In the genomic region with DNA sequence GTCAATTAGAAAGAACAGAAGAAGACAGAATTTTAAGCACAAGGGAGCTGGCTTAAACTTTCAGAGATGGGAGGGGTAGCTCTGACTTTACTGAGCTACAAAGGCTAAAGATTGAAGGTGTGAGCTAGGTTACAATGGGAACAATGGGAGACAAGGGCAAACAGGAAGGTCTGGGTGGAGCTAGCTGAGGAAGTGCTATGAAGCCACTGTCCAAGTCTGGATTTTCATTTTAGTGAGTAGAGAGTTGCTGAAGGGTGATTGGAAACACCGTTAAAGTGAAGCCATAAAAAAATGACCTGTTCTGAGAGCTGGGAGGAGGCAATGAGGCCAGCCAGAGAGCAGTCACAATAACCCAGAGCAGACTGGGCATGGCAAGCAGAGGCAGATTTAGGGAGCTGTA, we compare ENCODE assay signal across 28 cellular contexts.
"Had no signal": no experiment of that assay in that cellular context is flagged by ENCODE, and none has a peak within 500 bp of the region (broad histone marks: within the 10 kb centered on the region; RNA-seq: fewer than 3 reads in every experiment).

No MANE protein-coding gene starts in this region.

- H3K27me3 ChIP-seq: cardiac muscle cell, colonic mucosa had no signal

- H3K4me1 ChIP-seq: adrenal gland, breast epithelium, colonic mucosa had no signal

- H3K4me3 ChIP-seq: adrenal gland, breast epithelium, cardiac muscle cell, colonic mucosa had no signal

- DNase-seq: activated CD4-positive, alpha-beta memory T cell treated with anti-CD3 and anti-CD28 coated beads for 36 hours; activated CD4-positive, alpha-beta T cell treated with anti-CD3 and anti-CD28 coated beads for 36 hours; activated CD4-positive, alpha-beta T cell treated with anti-CD3 and anti-CD28 coated beads, Interleukin-2, amount 10 ng/mL, durations not matched to agents 24 days and 14 days; activated CD4-positive, CD25-positive, alpha-beta regulatory T cell; activated CD4-positive, CD25-positive, alpha-beta regulatory T cell treated with anti-CD3 and anti-CD28 coated beads, Interleukin-2, amount 50 U/mL, for 72 hours; activated CD8-positive, alpha-beta memory T cell treated with anti-CD3 and anti-CD28 coated beads, Interleukin-2, amount 10 ng/mL, durations not matched to agents 7 days and 5 days; activated CD8-positive, alpha-beta memory T cell treated with anti-CD3 and anti-CD28 coated beads, Interleukin-2, amount 50 U/mL, for 4 hours; activated CD8-positive, alpha-beta T cell treated with anti-CD3 and anti-CD28 coated beads, Interleukin-2, amount 10 ng/mL, durations not matched to agents 7 days and 5 days; activated effector memory CD4-positive, alpha-beta T cell treated with anti-CD3 and anti-CD28 coated beads, Interleukin-2, amount 50 U/mL, for 16 hours; activated naive CD4-positive, alpha-beta T cell treated with anti-CD3 and anti-CD28 coated beads for 36 hours; activated naive CD8-positive, alpha-beta T cell treated with anti-CD3 and anti-CD28 coated beads for 36 hours; activated naive CD8-positive, alpha-beta T cell treated with anti-CD3 and anti-CD28 coated beads, Interleukin-2, amount 50 U/mL, for 24 hours; activated T-cell treated with anti-CD3 and anti-CD28 coated beads, Interleukin-2, amount 50 U/mL, for 1 hour; activated T-cell treated with anti-CD3 and anti-CD28 coated beads, Interleukin-2, amount 50 U/mL, for 48 hours; adrenal gland; amygdala; aorta; central memory CD4-positive, alpha-beta T cell; cerebellar nuclear complex; colonic mucosa; effector CD4-positive, alpha-beta T cell; effector memory CD8-positive, alpha-beta T cell; foreskin fibroblast; head of caudate nucleus; T-helper 2 cell had no signal

- H3K9me3 ChIP-seq: adrenal gland, breast epithelium, colonic mucosa had no signal

- H3K36me3 ChIP-seq: adrenal gland, breast epithelium, cardiac muscle cell, colonic mucosa had no signal

- H3K27ac ChIP-seq: adrenal gland, breast epithelium, cardiac muscle cell, colonic mucosa had no signal

- ATAC-seq: activated CD4-positive, alpha-beta T cell treated with anti-CD3 and anti-CD28 coated beads for 36 hours; activated CD8-positive, alpha-beta memory T cell treated with anti-CD3 and anti-CD28 coated beads, Interleukin-2, amount 10 ng/mL, durations not matched to agents 7 days and 5 days; activated CD8-positive, alpha-beta T cell treated with anti-CD3 and anti-CD28 coated beads, Interleukin-2, amount 10 ng/mL, durations not matched to agents 7 days and 5 days; activated naive CD8-positive, alpha-beta T cell treated with anti-CD3 and anti-CD28 coated beads, Interleukin-2, amount 50 U/mL, for 24 hours; effector memory CD8-positive, alpha-beta T cell; esophagus mucosa had no signal
